Comparison of ENCODE assay signal across 21 cellular contexts in genomic region chr1:36738245-36738644, GRCh38.
DNase-seq lines count a peak whose midpoint lies in the region; ATAC-seq and TF ChIP-seq lines count a peak whose summit lies in the region.
"Had no signal": no experiment of that assay in that cellular context is flagged by ENCODE, and none has a peak within 500 bp of the region (broad histone marks: within the 10 kb centered on the region; RNA-seq: fewer than 3 reads in every experiment).

No MANE protein-coding gene starts in this region.

- no peak overlapping the region for H2BK15ac ChIP-seq in mesendoderm (replicated peaks; ENCODE audit: low read depth)

- H3K79me1 ChIP-seq in mesendoderm (ENCODE audit: low read length): no peaks in the 10 kb centered on the region

- TF ChIP-seq CTCF in coronary artery (IDR thresholded peaks at IDR 0.05): no peak
- no peak for TF ChIP-seq CTCF in adrenal gland (IDR thresholded peaks at IDR 0.05)

- peak overlapping the region; percentile 65 for H2AK5ac ChIP-seq in mesendoderm (ENCODE audit: low read length)

- intact Hi-C loops in sciatic nerve (cut with DNase I): no loop called here
- intact Hi-C loops in adrenal gland (cut with DNase I): no loop called here

- H4K8ac ChIP-seq in mesendoderm (ENCODE audit: low read depth, low read length): no peak overlapping the region

- no CpG with 5 or more reads among the region's 5 CpGs for WGBS in mesendoderm (ENCODE audit: extremely low coverage, insufficient coverage, low lambda C conversion rate)
- WGBS in adrenal gland, 4 donors: 60 to 69% (median 64%) methylated on average over 5 of the region's 5 CpGs

- no peak overlapping the region for H3K4me3 ChIP-seq in NT2/D1 (ENCODE audit: insufficient read length, low read depth)
- H3K4me3 ChIP-seq in coronary artery: no peak overlapping the region
- no peak overlapping the region for H3K4me3 ChIP-seq in mesendoderm (ENCODE audit: low read length)
- no peak overlapping the region for H3K4me3 ChIP-seq in adrenal gland
- H3K4me3 ChIP-seq: GM12878, HAP-1 had no signal

- no peak for TF ChIP-seq POLR2A in adrenal gland (IDR thresholded peaks at IDR 0.05)

- H3K4me1 ChIP-seq in NT2/D1 (ENCODE audit: insufficient read depth, insufficient read length) (peaks cover 16% of the 10 kb centered on the region), mesendoderm (ENCODE audit: control insufficient read depth, low read depth, low read length) (peaks cover 31% of the 10 kb centered on the region), adrenal gland (replicated peaks in 1 of 2) (no peaks in the 10 kb centered on the region)
- H3K4me1 ChIP-seq: BE2C, HAP-1 had no signal

- no peak overlapping the region for H4K5ac ChIP-seq in mesendoderm (ENCODE audit: low read length)

- H3K79me2 ChIP-seq in mesendoderm (ENCODE audit: control insufficient read depth, insufficient read depth, low read length): no peaks in the 10 kb centered on the region

- peak overlapping the region; percentile 40 for H3K56ac ChIP-seq in mesendoderm (ENCODE audit: low read length)

- H3K27ac ChIP-seq in coronary artery (no peak overlapping the region), mesendoderm (ENCODE audit: low read depth, low read length) (no peak overlapping the region), adrenal gland (no peak overlapping the region)
- H3K27ac ChIP-seq: HL-60 had no signal

- no peak overlapping the region for H2BK120ac ChIP-seq in mesendoderm (ENCODE audit: low read depth, low read length)

- no peak overlapping the region for H2BK5ac ChIP-seq in mesendoderm (ENCODE audit: low read length)

- H3K9ac ChIP-seq in NT2/D1 (ENCODE audit: insufficient read length, low read depth) (peak overlapping the region; percentile 1), mesendoderm (ENCODE audit: low read length) (no peak overlapping the region)

- peaks cover 7% of the 10 kb centered on the region; the same call in 1 of the 2 replicates for H3K9me3 ChIP-seq in NT2/D1 (ENCODE audit: insufficient read depth, low read length)
- H3K9me3 ChIP-seq in adrenal gland (replicated peaks in 1 of 3): no peaks in the 10 kb centered on the region
- H3K9me3 ChIP-seq: BE2C, HAP-1 had no signal

- DNase-seq in NT2/D1 (ENCODE audit: low read depth, low spot score) (no peak), coronary artery (ENCODE audit: low spot score) (peak; percentile 53), mesendoderm (no peak), sciatic nerve (ENCODE audit: low spot score) (peak; percentile 19), adrenal gland (no peak), nucleus accumbens (lab: John Stamatoyannopoulos, UW) (no peak)
- DNase-seq in NK-92 treated with Interleukin-12 subunit alpha and Interleukin-12 subunit beta, amount 100 ng/mL, for 24 hours (lab: John Stamatoyannopoulos, UW): no peak
- DNase-seq: ACHN; BE2C; C1 segment of cervical spinal cord; CD4-positive, CD25-positive, alpha-beta regulatory T cell; CD8-positive, alpha-beta memory T cell; DMS 273 treated with DMSO at 0.1 percent for 48 hours; DMS53; DND-41; EL; GOT3 had no signal

- H3K36me3 ChIP-seq in NT2/D1 (ENCODE audit: insufficient read depth, insufficient read length, low read length) (no peaks in the 10 kb centered on the region), mesendoderm (ENCODE audit: control insufficient read depth, insufficient read depth, low read length) (no peaks in the 10 kb centered on the region), adrenal gland (replicated peaks in 1 of 2) (no peaks in the 10 kb centered on the region)
- H3K36me3 ChIP-seq: BE2C, HAP-1 had no signal

- peak overlapping the region; percentile 4 for H3K18ac ChIP-seq in mesendoderm (ENCODE audit: low read length)

- H3K4ac ChIP-seq in mesendoderm (ENCODE audit: low read depth, low read length): no peak overlapping the region

- H3K23ac ChIP-seq in mesendoderm (ENCODE audit: low read length): no peak overlapping the region

- no peak overlapping the region for H3K4me2 ChIP-seq in mesendoderm (ENCODE audit: low read length)

- H3K27me3 ChIP-seq in NT2/D1 (ENCODE audit: insufficient read depth, insufficient read length): no peaks in the 10 kb centered on the region
- H3K27me3 ChIP-seq in mesendoderm (ENCODE audit: insufficient read depth, low read length, poor library complexity): no peaks in the 10 kb centered on the region
- peaks cover 4% of the 10 kb centered on the region for H3K27me3 ChIP-seq in adrenal gland
- H3K27me3 ChIP-seq: BE2C had no signal

- ATAC-seq in sciatic nerve: no peak
- no peak for ATAC-seq in HG03457 (IDR thresholded peaks at IDR 0.05; ENCODE audit: unreplicated experiment)
- ATAC-seq: GM12878 had no signal

Comparison
In these comparisons a context has a peak if more than half of its experiments do, and no peak if none do; other contexts are left out.
1. DNase-seq: peak in coronary artery (single experiment) and sciatic nerve (single experiment); none in NT2/D1 (single experiment), mesendoderm (single experiment), adrenal gland (0 of 7), nucleus accumbens (0 of 56) and NK-92 treated with Interleukin-12 subunit alpha and Interleukin-12 subunit beta, amount 100 ng/mL, for 24 hours (single experiment).